ENCODE assay signal across 24 cellular contexts in genomic region chr3:181264491-181264890, GRCh38.
"Had no signal": no experiment of that assay in that cellular context is flagged by ENCODE, and none has a peak within 500 bp of the region (broad histone marks: within the 10 kb centered on the region; RNA-seq: fewer than 3 reads in every experiment).

No MANE protein-coding gene starts in this region.

- ATAC-seq: activated CD4-positive, alpha-beta T cell treated with anti-CD3 and anti-CD28 coated beads for 36 hours; effector memory CD8-positive, alpha-beta T cell; esophagus mucosa; left lobe of liver; lower lobe of right lung; mucosa of descending colon; sciatic nerve; stimulated activated effector memory CD8-positive, alpha-beta T cell treated with anti-CD3 and anti-CD28 coated beads, Interleukin-12 subunit alpha, Interleukin-12 subunit beta, amount 100 ng/mL, for 72 hours had no signal

- H3K36me3 Mint-ChIP-seq: activated naive CD4-positive, alpha-beta T cell treated with anti-CD3 and anti-CD28 coated beads, Interleukin-2, amount 50 U/mL, for 72 hours; neural progenitor cell; stimulated activated effector memory CD8-positive, alpha-beta T cell treated with anti-CD3 and anti-CD28 coated beads, Interleukin-12 subunit alpha, Interleukin-12 subunit beta, amount 100 ng/mL, for 72 hours; type B pancreatic cell had no signal

- H3K9ac ChIP-seq: neural progenitor cell had no signal

- H3K4me3 ChIP-seq: ascending aorta, lower lobe of right lung, mucosa of descending colon, neural progenitor cell, vagina had no signal

- H3K4me1 Mint-ChIP-seq: neural progenitor cell; stimulated activated effector memory CD8-positive, alpha-beta T cell treated with anti-CD3 and anti-CD28 coated beads, Interleukin-12 subunit alpha, Interleukin-12 subunit beta, amount 100 ng/mL, for 72 hours had no signal

- H3K9me3 Mint-ChIP-seq: type B pancreatic cell had no signal

- FAIRE-seq: colon, endothelial cell of umbilical vein, small intestine had no signal

- H3K27me3 ChIP-seq: ascending aorta, neural progenitor cell, vagina had no signal

- H3K27ac Mint-ChIP-seq: activated B cell treated with CpG ODN at 0.5 μM for 24 hours; activated CD4-positive, alpha-beta T cell treated with anti-CD3 and anti-CD28 coated beads for 36 hours; activated naive CD4-positive, alpha-beta T cell treated with anti-CD3 and anti-CD28 coated beads, Interleukin-2, amount 50 U/mL, for 72 hours; activated T-helper 1 cell treated with anti-CD3 and anti-CD28 coated beads, Interleukin-12 subunit alpha, Interleukin-12 subunit beta, Interleukin-2, Interleukin-4 antibody, amounts not matched to agents 30 ng/mL and 10 ng/mL and 1 ng/mL, durations not matched to agents 14 hours and 24 hours and 36 hours; effector memory CD8-positive, alpha-beta T cell; neural progenitor cell; stimulated activated effector memory CD8-positive, alpha-beta T cell treated with anti-CD3 and anti-CD28 coated beads, Interleukin-12 subunit alpha, Interleukin-12 subunit beta, amount 100 ng/mL, for 72 hours; type B pancreatic cell had no signal

- H3K9me3 ChIP-seq: ascending aorta, lower lobe of right lung, mucosa of descending colon, vagina had no signal

- H3K4me3 Mint-ChIP-seq: activated B cell treated with CpG ODN at 0.5 μM for 24 hours; activated CD4-positive, alpha-beta T cell treated with anti-CD3 and anti-CD28 coated beads for 36 hours; activated T-helper 1 cell treated with anti-CD3 and anti-CD28 coated beads, Interleukin-12 subunit alpha, Interleukin-12 subunit beta, Interleukin-2, Interleukin-4 antibody, amounts not matched to agents 30 ng/mL and 10 ng/mL and 1 ng/mL, durations not matched to agents 14 hours and 24 hours and 36 hours; effector memory CD8-positive, alpha-beta T cell; neural progenitor cell; stimulated activated effector memory CD8-positive, alpha-beta T cell treated with anti-CD3 and anti-CD28 coated beads, Interleukin-12 subunit alpha, Interleukin-12 subunit beta, amount 100 ng/mL, for 72 hours; type B pancreatic cell had no signal

- DNase-seq: activated B cell treated with CpG ODN at 0.5 μM for 24 hours; activated CD4-positive, alpha-beta T cell treated with anti-CD3 and anti-CD28 coated beads for 36 hours; activated CD4-positive, alpha-beta T cell treated with anti-CD3 and anti-CD28 coated beads, Interleukin-2, amount 50 U/mL, for 4 hours; activated gamma-delta T cell; central memory CD4-positive, alpha-beta T cell; effector memory CD8-positive, alpha-beta T cell; foreskin melanocyte; lower lobe of right lung; mesendoderm; mucosa of descending colon; small intestine; stimulated activated CD4-positive, alpha-beta T cell treated with anti-CD3 and anti-CD28 coated beads, Interleukin-2, amount 100 ng/mL, for 24 hours had no signal

- H3K4me1 ChIP-seq: ascending aorta, lower lobe of right lung, neural progenitor cell, vagina had no signal

- H3K27me3 Mint-ChIP-seq: activated B cell treated with CpG ODN at 0.5 μM for 24 hours; effector memory CD8-positive, alpha-beta T cell had no signal

- H3K4me2 ChIP-seq: neural progenitor cell had no signal

- H2AFZ ChIP-seq: neural progenitor cell had no signal

- H3K27ac ChIP-seq: ascending aorta, lower lobe of right lung, neural progenitor cell, vagina had no signal

- H3K36me3 ChIP-seq: ascending aorta, lower lobe of right lung, neural progenitor cell, vagina had no signal
